Comparison of ENCODE assay signal across 18 cellular contexts in the genomic region with DNA sequence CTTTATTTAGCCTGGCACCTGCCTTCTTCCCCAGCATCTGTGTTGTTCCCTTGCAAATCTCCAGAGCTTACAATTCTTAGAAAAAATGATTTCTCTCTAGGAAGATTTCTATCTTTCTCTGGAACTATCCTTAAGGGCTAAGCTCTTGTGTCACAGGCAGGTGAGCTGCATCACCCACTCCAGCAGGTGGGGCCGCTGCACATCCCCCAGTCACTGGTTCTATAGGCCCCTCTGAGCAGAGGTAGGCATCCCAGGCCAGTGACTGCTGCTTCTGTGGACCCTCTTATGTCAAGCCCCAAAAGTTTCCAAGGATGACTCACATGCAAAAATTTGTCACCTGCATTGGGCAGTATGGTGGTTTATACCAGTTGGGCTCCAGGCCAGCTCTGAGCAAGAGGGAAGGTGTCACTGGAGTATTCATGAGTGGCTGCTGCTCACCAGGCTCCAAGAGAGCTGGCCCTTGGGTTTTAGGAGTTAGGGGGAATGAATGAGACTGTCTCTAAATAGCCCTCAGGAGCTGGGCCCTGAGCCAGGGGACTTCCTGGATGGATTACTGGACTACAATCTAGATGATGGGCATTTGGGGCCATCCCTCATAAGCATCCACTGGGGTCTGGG.
DNase-seq lines count a peak whose midpoint lies in the region; ATAC-seq and TF ChIP-seq lines count a peak whose summit lies in the region.
"Had no signal": no experiment of that assay in that cellular context is flagged by ENCODE, and none has a peak within 500 bp of the region (broad histone marks: within the 10 kb centered on the region; RNA-seq: fewer than 3 reads in every experiment).

No MANE protein-coding gene starts in this region.

- POLR2A ChIA-PET in activated CD8-positive, alpha-beta T cell treated with anti-CD3 and anti-CD28 coated beads for 36 hours (lab: Charles Lee) = no interaction called here
- POLR2A ChIA-PET in activated CD8-positive, alpha-beta T cell treated with anti-CD3 and anti-CD28 coated beads, Interleukin-2, amount 10 ng/mL, durations not matched to agents 7 days and 5 days (lab: Charles Lee) = no interaction called here

- intact Hi-C loops in activated CD8-positive, alpha-beta T cell treated with anti-CD3 and anti-CD28 coated beads for 36 hours (cut with micrococcal nuclease) = no loop called here

- H3K27ac Mint-ChIP-seq in activated CD8-positive, alpha-beta T cell treated with anti-CD3 and anti-CD28 coated beads for 36 hours = no peak overlapping the region
- no peak overlapping the region for H3K27ac Mint-ChIP-seq in activated CD8-positive, alpha-beta T cell treated with anti-CD3 and anti-CD28 coated beads, Interleukin-2, amount 10 ng/mL, durations not matched to agents 7 days and 5 days
- H3K27ac Mint-ChIP-seq: natural killer cell treated with Interleukin-12 subunit alpha and Interleukin-12 subunit beta and Interleukin-15 and Interleukin-18, amount 100 ng/mL, for 72 hours; stimulated activated naive CD8-positive, alpha-beta T cell treated with anti-CD3 and anti-CD28 coated beads, Interleukin-15, Interleukin-2, amounts not matched to agents 100 ng/mL and 50 ng/mL, for 24 hours had no signal

- no peaks in the 10 kb centered on the region for H3K36me3 Mint-ChIP-seq in activated CD8-positive, alpha-beta T cell treated with anti-CD3 and anti-CD28 coated beads for 36 hours (ENCODE audit: low read depth)
- H3K36me3 Mint-ChIP-seq in activated CD8-positive, alpha-beta T cell treated with anti-CD3 and anti-CD28 coated beads, Interleukin-2, amount 10 ng/mL, durations not matched to agents 7 days and 5 days (ENCODE audit: low read depth) = no peaks in the 10 kb centered on the region

- no peaks in the 10 kb centered on the region for H3K27me3 Mint-ChIP-seq in activated CD8-positive, alpha-beta T cell treated with anti-CD3 and anti-CD28 coated beads for 36 hours
- H3K27me3 Mint-ChIP-seq in activated CD8-positive, alpha-beta T cell treated with anti-CD3 and anti-CD28 coated beads, Interleukin-2, amount 10 ng/mL, durations not matched to agents 7 days and 5 days (ENCODE audit: low read depth) = peaks cover 5% of the 10 kb centered on the region

- H3K4me1 Mint-ChIP-seq in activated CD8-positive, alpha-beta T cell treated with anti-CD3 and anti-CD28 coated beads for 36 hours (ENCODE audit: low read depth) = no peaks in the 10 kb centered on the region
- peaks cover 32% of the 10 kb centered on the region for H3K4me1 Mint-ChIP-seq in activated CD8-positive, alpha-beta T cell treated with anti-CD3 and anti-CD28 coated beads, Interleukin-2, amount 10 ng/mL, durations not matched to agents 7 days and 5 days (ENCODE audit: low read depth)

- H3K4me3 Mint-ChIP-seq in activated CD8-positive, alpha-beta T cell treated with anti-CD3 and anti-CD28 coated beads for 36 hours = no peak overlapping the region
- no peak overlapping the region for H3K4me3 Mint-ChIP-seq in activated CD8-positive, alpha-beta T cell treated with anti-CD3 and anti-CD28 coated beads, Interleukin-2, amount 10 ng/mL, durations not matched to agents 7 days and 5 days
- H3K4me3 Mint-ChIP-seq: natural killer cell treated with Interleukin-12 subunit alpha and Interleukin-12 subunit beta and Interleukin-15 and Interleukin-18, amount 100 ng/mL, for 72 hours; stimulated activated naive CD8-positive, alpha-beta T cell treated with anti-CD3 and anti-CD28 coated beads, Interleukin-15, Interleukin-2, amounts not matched to agents 100 ng/mL and 50 ng/mL, for 24 hours had no signal

- H3K4me3 ChIP-seq in epithelial cell of esophagus (ENCODE audit: low read length) = no peak overlapping the region
- H3K4me3 ChIP-seq: colonic mucosa, heart right ventricle, Peyer's patch, right lobe of liver had no signal

- ATAC-seq in activated CD8-positive, alpha-beta T cell treated with anti-CD3 and anti-CD28 coated beads for 36 hours = no peak
- no peak for ATAC-seq in activated CD8-positive, alpha-beta T cell treated with anti-CD3 and anti-CD28 coated beads, Interleukin-2, amount 10 ng/mL, durations not matched to agents 7 days and 5 days
- ATAC-seq in HG02610 (IDR thresholded peaks at IDR 0.05; ENCODE audit: unreplicated experiment) (no peak), HG03432 (IDR thresholded peaks at IDR 0.05; ENCODE audit: unreplicated experiment) (no peak)
- ATAC-seq: esophagus mucosa; natural killer cell treated with Interleukin-12 subunit alpha and Interleukin-12 subunit beta and Interleukin-15 and Interleukin-18, amount 100 ng/mL, for 72 hours had no signal

- H3K9me3 Mint-ChIP-seq in activated CD8-positive, alpha-beta T cell treated with anti-CD3 and anti-CD28 coated beads for 36 hours = no peaks in the 10 kb centered on the region
- H3K9me3 Mint-ChIP-seq in activated CD8-positive, alpha-beta T cell treated with anti-CD3 and anti-CD28 coated beads, Interleukin-2, amount 10 ng/mL, durations not matched to agents 7 days and 5 days (ENCODE audit: insufficient read depth) = no peaks in the 10 kb centered on the region
- H3K9me3 Mint-ChIP-seq: natural killer cell treated with Interleukin-12 subunit alpha and Interleukin-12 subunit beta and Interleukin-15 and Interleukin-18, amount 100 ng/mL, for 72 hours had no signal

- DNase-seq in activated CD8-positive, alpha-beta T cell treated with anti-CD3 and anti-CD28 coated beads for 36 hours = peak; percentile 11
- DNase-seq in activated CD8-positive, alpha-beta T cell treated with anti-CD3 and anti-CD28 coated beads, Interleukin-2, amount 10 ng/mL, durations not matched to agents 7 days and 5 days = no peak
- DNase-seq in HT1080 (ENCODE audit: low read depth) (peak; percentile 23), epithelial cell of esophagus (ENCODE audit: low read depth) (peak; percentile 8), renal cortical epithelial cell (ENCODE audit: low read depth) (peak; percentile 0)
- DNase-seq in central memory CD4-positive, alpha-beta T cell = no peak
- DNase-seq: aorta, Caco-2, colonic mucosa, heart right ventricle, NCI-H1436, Peyer's patch, right lobe of liver had no signal

- CTCF ChIA-PET in activated CD8-positive, alpha-beta T cell treated with anti-CD3 and anti-CD28 coated beads for 36 hours (lab: Charles Lee) = no interaction called here
- CTCF ChIA-PET in activated CD8-positive, alpha-beta T cell treated with anti-CD3 and anti-CD28 coated beads, Interleukin-2, amount 10 ng/mL, durations not matched to agents 7 days and 5 days (lab: Charles Lee) = no interaction called here

- TF ChIP-seq CTCF in activated CD8-positive, alpha-beta T cell treated with anti-CD3 and anti-CD28 coated beads for 36 hours (IDR thresholded peaks at IDR 0.05) = no peak
- no peak for TF ChIP-seq CTCF in epithelial cell of esophagus (IDR thresholded peaks at IDR 0.05; ENCODE audit: insufficient read depth, low read depth, low read length, missing control alignments)

Comparison
In these comparisons a context has a peak if more than half of its experiments do, and no peak if none do; other contexts are left out.
1. DNase-seq: peak in activated CD8-positive, alpha-beta T cell treated with anti-CD3 and anti-CD28 coated beads for 36 hours (single experiment), HT1080 (single experiment), epithelial cell of esophagus (single experiment) and renal cortical epithelial cell (single experiment); none in activated CD8-positive, alpha-beta T cell treated with anti-CD3 and anti-CD28 coated beads, Interleukin-2, amount 10 ng/mL, durations not matched to agents 7 days and 5 days (single experiment) and central memory CD4-positive, alpha-beta T cell (single experiment).